In genomic region chr9:79452265-79452664, GRCh38 we compare ENCODE assay signal across 28 cellular contexts.
"Had no signal": no experiment of that assay in that cellular context is flagged by ENCODE, and none has a peak within 500 bp of the region (broad histone marks: within the 10 kb centered on the region; RNA-seq: fewer than 3 reads in every experiment).

No MANE protein-coding gene starts in this region.

- FAIRE-seq: urothelium cell line had no signal

- H3K4me3 Mint-ChIP-seq: stimulated activated effector memory CD8-positive, alpha-beta T cell treated with anti-CD3 and anti-CD28 coated beads, Interleukin-12 subunit alpha, Interleukin-12 subunit beta, amount 100 ng/mL, for 72 hours; stimulated activated memory B cell treated with anti-CD40 and anti-IgM and Interleukin-4, amounts not matched to agents 10 μg/mL and 1 μg/mL and 100 μg/mL, for 72 hours; stimulated activated naive B cell treated with anti-CD40 and anti-IgM and Interleukin-4, amounts not matched to agents 10 μg/mL and 1 μg/mL and 100 μg/mL, for 72 hours; stimulated activated naive CD8-positive, alpha-beta T cell treated with anti-CD3 and anti-CD28 coated beads, Interleukin-15, amount 100 ng/mL, for 72 hours; stimulated activated naive CD8-positive, alpha-beta T cell treated with anti-CD3 and anti-CD28 coated beads, Interleukin-15, Interleukin-2, amounts not matched to agents 100 ng/mL and 50 ng/mL, for 24 hours had no signal

- H3K4me3 ChIP-seq: stomach, suprapubic skin, testis, thoracic aorta, thyroid gland, tibial artery, tibial nerve, transverse colon, upper lobe of left lung, upper lobe of right lung, uterus, vagina had no signal

- H3K4me1 Mint-ChIP-seq: stimulated activated effector memory CD8-positive, alpha-beta T cell treated with anti-CD3 and anti-CD28 coated beads, Interleukin-12 subunit alpha, Interleukin-12 subunit beta, amount 100 ng/mL, for 72 hours; stimulated activated memory B cell treated with anti-CD40 and anti-IgM and Interleukin-4, amounts not matched to agents 10 μg/mL and 1 μg/mL and 100 μg/mL, for 72 hours; stimulated activated naive B cell treated with anti-CD40 and anti-IgM and Interleukin-4, amounts not matched to agents 10 μg/mL and 1 μg/mL and 100 μg/mL, for 72 hours; stimulated activated naive CD8-positive, alpha-beta T cell treated with anti-CD3 and anti-CD28 coated beads, Interleukin-15, amount 100 ng/mL, for 72 hours had no signal

- H3K9me3 ChIP-seq: testis, thoracic aorta, thyroid gland, tibial artery, upper lobe of left lung, upper lobe of right lung, uterus, vagina had no signal

- ATAC-seq: stimulated activated effector memory CD8-positive, alpha-beta T cell treated with anti-CD3 and anti-CD28 coated beads, Interleukin-12 subunit alpha, Interleukin-12 subunit beta, amount 100 ng/mL, for 72 hours; stimulated activated memory B cell treated with anti-CD40 and anti-IgM and Interleukin-4, amounts not matched to agents 10 μg/mL and 1 μg/mL and 100 μg/mL, for 72 hours; stimulated activated naive B cell treated with anti-CD40 and anti-IgM and Interleukin-4, amounts not matched to agents 10 μg/mL and 1 μg/mL and 100 μg/mL, for 72 hours; stimulated activated naive CD8-positive, alpha-beta T cell treated with anti-CD3 and anti-CD28 coated beads, Interleukin-15, amount 100 ng/mL, for 72 hours; stimulated activated naive CD8-positive, alpha-beta T cell treated with anti-CD3 and anti-CD28 coated beads, Interleukin-15, Interleukin-2, amounts not matched to agents 100 U/mL and 50 U/mL, for 24 hours; upper lobe of right lung had no signal

- H3K27ac Mint-ChIP-seq: stimulated activated effector memory CD8-positive, alpha-beta T cell treated with anti-CD3 and anti-CD28 coated beads, Interleukin-12 subunit alpha, Interleukin-12 subunit beta, amount 100 ng/mL, for 72 hours; stimulated activated memory B cell treated with anti-CD40 and anti-IgM and Interleukin-4, amounts not matched to agents 10 μg/mL and 1 μg/mL and 100 μg/mL, for 72 hours; stimulated activated naive B cell treated with anti-CD40 and anti-IgM and Interleukin-4, amounts not matched to agents 10 μg/mL and 1 μg/mL and 100 μg/mL, for 72 hours; stimulated activated naive CD8-positive, alpha-beta T cell treated with anti-CD3 and anti-CD28 coated beads, Interleukin-15, Interleukin-2, amounts not matched to agents 100 ng/mL and 50 ng/mL, for 24 hours had no signal

- DNase-seq: stimulated activated CD4-positive, alpha-beta T cell treated with anti-CD3 and anti-CD28 coated beads, Interleukin-2, amount 100 ng/mL, for 48 hours; stimulated activated CD4-positive, alpha-beta T cell treated with anti-CD3 and anti-CD28 coated beads, Interleukin-4, amount 100 ng/mL, for 1 hour; stimulated activated CD4-positive, alpha-beta T cell treated with anti-CD3 and anti-CD28 coated beads, Interleukin-4, amount 100 ng/mL, for 24 hours; stimulated activated CD4-positive, alpha-beta T cell treated with anti-CD3 and anti-CD28 coated beads, Interleukin-4, amount 100 ng/mL, for 4 hours; stimulated activated CD8-positive, alpha-beta memory T cell treated with anti-CD3 and anti-CD28 coated beads, Interleukin-4, amount 100 ng/mL, for 48 hours; stimulated activated naive B cell treated with anti-CD40 and anti-IgM and Interleukin-4, amounts not matched to agents 10 μg/mL and 1 μg/mL and 100 μg/mL, for 72 hours; stimulated activated naive CD4-positive, alpha-beta T cell; stimulated activated naive CD4-positive, alpha-beta T cell treated with Interleukin-2 at 50 U/mL for 16 hours; stimulated activated naive CD8-positive, alpha-beta T cell treated with anti-CD3 and anti-CD28 coated beads, Interleukin-15, amount 100 ng/mL, for 72 hours; stimulated activated naive CD8-positive, alpha-beta T cell treated with anti-CD3 and anti-CD28 coated beads, Interleukin-15, Interleukin-2, amounts not matched to agents 100 U/mL and 50 U/mL, for 24 hours; stomach; substantia nigra; testis; thyroid gland; tibial artery; transverse colon; trophoblast cell; upper lobe of left lung; upper lobe of right lung; uterus had no signal

- H3K27me3 Mint-ChIP-seq: stimulated activated memory B cell treated with anti-CD40 and anti-IgM and Interleukin-4, amounts not matched to agents 10 μg/mL and 1 μg/mL and 100 μg/mL, for 72 hours; stimulated activated naive B cell treated with anti-CD40 and anti-IgM and Interleukin-4, amounts not matched to agents 10 μg/mL and 1 μg/mL and 100 μg/mL, for 72 hours; stimulated activated naive CD8-positive, alpha-beta T cell treated with anti-CD3 and anti-CD28 coated beads, Interleukin-15, amount 100 ng/mL, for 72 hours had no signal

- H3K27ac ChIP-seq: stomach, suprapubic skin, testis, thoracic aorta, thyroid gland, tibial artery, tibial nerve, transverse colon, upper lobe of left lung, upper lobe of right lung, uterus, vagina had no signal

- H3K36me3 ChIP-seq: stomach, suprapubic skin, thoracic aorta, thyroid gland, tibial artery, tibial nerve, transverse colon, upper lobe of left lung, upper lobe of right lung, uterus, vagina had no signal

- H3K4me1 ChIP-seq: stomach, suprapubic skin, testis, thyroid gland, tibial artery, transverse colon, upper lobe of right lung, uterus, vagina had no signal

- H3K36me3 Mint-ChIP-seq: stimulated activated effector memory CD8-positive, alpha-beta T cell treated with anti-CD3 and anti-CD28 coated beads, Interleukin-12 subunit alpha, Interleukin-12 subunit beta, amount 100 ng/mL, for 72 hours; stimulated activated memory B cell treated with anti-CD40 and anti-IgM and Interleukin-4, amounts not matched to agents 10 μg/mL and 1 μg/mL and 100 μg/mL, for 72 hours; stimulated activated naive B cell treated with anti-CD40 and anti-IgM and Interleukin-4, amounts not matched to agents 10 μg/mL and 1 μg/mL and 100 μg/mL, for 72 hours had no signal

- H3K27me3 ChIP-seq: stomach, suprapubic skin, testis, thyroid gland, tibial artery, tibial nerve, transverse colon, upper lobe of left lung, upper lobe of right lung, uterus, vagina had no signal
